Comparison of ENCODE assay signal across 23 cellular contexts in genomic region chr11:91686700-91687099, GRCh38.
DNase-seq lines count a peak whose midpoint lies in the region; ATAC-seq lines count a peak whose summit lies in the region.
"Had no signal": no experiment of that assay in that cellular context is flagged by ENCODE, and none has a peak within 500 bp of the region (broad histone marks: within the 10 kb centered on the region; RNA-seq: fewer than 3 reads in every experiment).

No MANE protein-coding gene starts in this region.

- H3K27me3 Mint-ChIP-seq in T-cell, result no peaks in the 10 kb centered on the region
- H3K27me3 Mint-ChIP-seq: activated naive CD8-positive, alpha-beta T cell treated with anti-CD3 and anti-CD28 coated beads for 36 hours; CD4-positive, CD25-positive, alpha-beta regulatory T cell; memory B cell had no signal

- POLR2A ChIA-PET in T-cell (lab: Charles Lee), result no interaction called here

- peaks cover 8 to 9% of the 10 kb centered on the region in 2 donors for H3K9me3 Mint-ChIP-seq in activated naive CD4-positive, alpha-beta T cell treated with anti-CD3 and anti-CD28 coated beads, Interleukin-2, amount 50 U/mL, for 72 hours
- H3K9me3 Mint-ChIP-seq in T-cell, result peaks cover 3 to 12% (median 6%) of the 10 kb centered on the region in 3 donors

- H3K4me3 Mint-ChIP-seq in T-cell, result no peak overlapping the region
- H3K4me3 Mint-ChIP-seq: activated CD8-positive, alpha-beta T cell treated with anti-CD3 and anti-CD28 coated beads, Interleukin-2, amount 10 ng/mL, durations not matched to agents 7 days and 5 days; activated naive CD8-positive, alpha-beta T cell treated with anti-CD3 and anti-CD28 coated beads for 36 hours; CD4-positive, CD25-positive, alpha-beta regulatory T cell; memory B cell; T-helper 1 cell treated with Interleukin-12 subunit alpha and Interleukin-12 subunit beta and Interleukin-4 antibody, amounts not matched to agents 30 μg/mL and 1 μg/mL, for 36 hours had no signal

- DNase-seq in NCI-H2107 treated with DMSO at 0.1 percent for 48 hours (lab: John Stamatoyannopoulos, UW; ENCODE audit: unreplicated experiment), result peak; percentile 21
- DNase-seq in NCI-H2107 (lab: John Stamatoyannopoulos, UW), result no peak
- peak; percentile 95 for DNase-seq in NCI-H1105 treated with DMSO at 0.1 percent for 48 hours (lab: John Stamatoyannopoulos, UW)
- peak; percentile 58 for DNase-seq in NCI-H345 (lab: John Stamatoyannopoulos, UW)
- DNase-seq in astrocyte of the hippocampus (ENCODE audit: low read depth, low spot score), result peak; percentile 1
- DNase-seq in activated naive CD4-positive, alpha-beta T cell treated with anti-CD3 and anti-CD28 coated beads, Interleukin-2, amount 50 U/mL, for 72 hours (ENCODE audit: low spot score in 2 of 2), result no peak
- DNase-seq in T-cell, result no peak
- DNase-seq: activated CD8-positive, alpha-beta T cell treated with anti-CD3 and anti-CD28 coated beads, Interleukin-2, amount 10 ng/mL, durations not matched to agents 7 days and 5 days; activated naive CD8-positive, alpha-beta T cell treated with anti-CD3 and anti-CD28 coated beads for 36 hours; activated T-cell treated with anti-CD3 and anti-CD28 coated beads for 4 hours; CD4-positive, CD25-positive, alpha-beta regulatory T cell; central memory CD4-positive, alpha-beta T cell; H7; heart right ventricle; IMR-90; NCI-H1092; pancreas; small intestine; stimulated activated CD8-positive, alpha-beta memory T cell treated with anti-CD3 and anti-CD28 coated beads, Interleukin-4, amount 100 ng/mL, for 48 hours; tibial artery had no signal

- CTCF ChIA-PET in T-cell (lab: Charles Lee), result no interaction called here

- no peaks in the 10 kb centered on the region for H3K36me3 Mint-ChIP-seq in activated naive CD4-positive, alpha-beta T cell treated with anti-CD3 and anti-CD28 coated beads, Interleukin-2, amount 50 U/mL, for 72 hours
- H3K36me3 Mint-ChIP-seq in T-cell, result no peaks in the 10 kb centered on the region
- H3K36me3 Mint-ChIP-seq: activated naive CD8-positive, alpha-beta T cell treated with anti-CD3 and anti-CD28 coated beads for 36 hours; CD4-positive, CD25-positive, alpha-beta regulatory T cell; memory B cell had no signal

- H3K27ac Mint-ChIP-seq in activated naive CD4-positive, alpha-beta T cell treated with anti-CD3 and anti-CD28 coated beads, Interleukin-2, amount 50 U/mL, for 72 hours, result no peak overlapping the region
- no peak overlapping the region for H3K27ac Mint-ChIP-seq in T-cell
- H3K27ac Mint-ChIP-seq: activated CD8-positive, alpha-beta T cell treated with anti-CD3 and anti-CD28 coated beads, Interleukin-2, amount 10 ng/mL, durations not matched to agents 7 days and 5 days; activated naive CD8-positive, alpha-beta T cell treated with anti-CD3 and anti-CD28 coated beads for 36 hours; CD4-positive, CD25-positive, alpha-beta regulatory T cell; memory B cell; T-helper 1 cell treated with Interleukin-12 subunit alpha and Interleukin-12 subunit beta and Interleukin-4 antibody, amounts not matched to agents 30 μg/mL and 1 μg/mL, for 36 hours had no signal

- H3K4me1 Mint-ChIP-seq in T-cell, result no peaks in the 10 kb centered on the region
- H3K4me1 Mint-ChIP-seq: activated naive CD8-positive, alpha-beta T cell treated with anti-CD3 and anti-CD28 coated beads for 36 hours; CD4-positive, CD25-positive, alpha-beta regulatory T cell; memory B cell had no signal

- ATAC-seq in GM21526 (IDR thresholded peaks at IDR 0.05; ENCODE audit: low FRiP score, unreplicated experiment), result no peak
- ATAC-seq in activated naive CD4-positive, alpha-beta T cell treated with anti-CD3 and anti-CD28 coated beads, Interleukin-2, amount 50 U/mL, for 72 hours, result no peak
- ATAC-seq in T-cell (replicated peaks in 1 of 4), result no peak
- ATAC-seq: activated CD8-positive, alpha-beta T cell treated with anti-CD3 and anti-CD28 coated beads, Interleukin-2, amount 10 ng/mL, durations not matched to agents 7 days and 5 days; heart right ventricle; pancreas had no signal

Comparison
In these comparisons a context has a peak if more than half of its experiments do, and no peak if none do; other contexts are left out.
1. DNase-seq: peak in NCI-H2107 treated with DMSO at 0.1 percent for 48 hours (single experiment), NCI-H1105 treated with DMSO at 0.1 percent for 48 hours (single experiment), NCI-H345 (single experiment) and astrocyte of the hippocampus (single experiment); none in NCI-H2107 (single experiment), activated naive CD4-positive, alpha-beta T cell treated with anti-CD3 and anti-CD28 coated beads, Interleukin-2, amount 50 U/mL, for 72 hours (0 of 2) and T-cell (0 of 34).